In genomic region chr2:69933254-69933828, GRCh38 we compare ENCODE assay signal across 12 cellular contexts. TPM values are rescaled to one million over a fixed set of nuclear protein-coding genes. Genes with fewer than 3 reads are reported as not detected.
A peak's percentile ranks its signal among the peaks of the same experiment; 100 is the strongest.
DNase-seq lines count a peak whose midpoint lies in the region; ATAC-seq, FAIRE-seq and TF ChIP-seq lines count a peak whose summit lies in the region.
"Had no signal": no experiment of that assay in that cellular context is flagged by ENCODE, and none has a peak within 500 bp of the region (broad histone marks: within the 10 kb centered on the region; RNA-seq: fewer than 3 reads in every experiment).

No MANE protein-coding gene starts in this region.

- CTCF ChIA-PET in K562 (lab: Yijun Ruan, JAX; ENCODE audit: low intra/inter-chr PET ratio) = interaction anchor here (0.6 kb wide), 1 partner anchor 15 kb away, joined by 5 read pairs; no protein-coding TSS in a partner anchor

- intact Hi-C loops in CD14-positive monocyte (cut with micrococcal nuclease) (loop anchor here in 1 of 2 donors (2.0 kb wide), 1 partner anchor 17 kb away; no protein-coding TSS in a partner anchor), K562 (cut with micrococcal nuclease) (loop anchor here (5.0 kb wide), 3 partner anchors 44 to 209 kb away; no protein-coding TSS in a partner anchor)

- POLR2A ChIA-PET in K562 (lab: Yijun Ruan, JAX) = interaction anchor here (0.6 to 8.8 kb wide), 12 partner anchors 13 to 838 kb away, joined by 3 to 107 read pairs (median 3); partner anchors contain the start of genes MXD1 and SNRPG

- no peak for TF ChIP-seq RAD21 in K562 (CRISPR knock-in tag; conservative IDR thresholded peaks at IDR 0.05 in 1 of 2, IDR thresholded peaks at IDR 0.05 in 1 of 2)

- TF ChIP-seq CTCF in CD14-positive monocyte (IDR thresholded peaks at IDR 0.05) = no peak
- TF ChIP-seq CTCF in K562 (IDR thresholded peaks at IDR 0.05 in 2 of 3, conservative IDR thresholded peaks at IDR 0.05 in 1 of 3; ENCODE audit: insufficient read depth in 2 of 3, low read depth in 1 of 3, low read length in 3 of 3) = no peak
- TF ChIP-seq CTCF in lung (IDR thresholded peaks at IDR 0.05; ENCODE audit: control extremely low read depth, extremely low read depth) = no peak

- H3K36me3 ChIP-seq in K562 (ENCODE audit: control insufficient read depth, insufficient read depth, low read length) = peaks cover 74% of the 10 kb centered on the region
- peaks cover 11 to 16% of the 10 kb centered on the region in 2 donors for H3K36me3 ChIP-seq in lung (ENCODE audit: control insufficient read depth in 2 of 2, insufficient read depth in 2 of 2, low read length in 2 of 2)

- H3K79me2 ChIP-seq in K562 (ENCODE audit: control insufficient read depth, insufficient read depth, low read length) = peaks cover 21% of the 10 kb centered on the region; the same call in 2 of the 3 replicates

- H4K20me1 ChIP-seq in K562 (replicated peaks; ENCODE audit: control insufficient read depth, insufficient read depth, low read length) = no peaks in the 10 kb centered on the region

- peak; percentile 29 for FAIRE-seq in K562 (lab: Jason Lieb, UNC)

- peaks cover 6% of the 10 kb centered on the region for H3K9me1 ChIP-seq in K562 (ENCODE audit: control insufficient read depth, insufficient read depth, low read length)

- H3K27ac ChIP-seq in K562 (ENCODE audit: extremely low read depth, low read depth, low read length) = peak overlapping the region; percentile 71
- H3K27ac ChIP-seq in lung (ENCODE audit: low read depth in 1 of 2, low read length in 1 of 2) = no peak overlapping the region
- H3K27ac ChIP-seq: thyroid gland had no signal

- peaks cover 73 to 74% of the 10 kb centered on the region in 2 donors for H3K36me3 Mint-ChIP-seq in CD14-positive monocyte

- H3K9me3 Mint-ChIP-seq in CD14-positive monocyte = peaks cover 0 to 1% (median 0%) of the 10 kb centered on the region in 7 donors

- H3K4me1 Mint-ChIP-seq in CD14-positive monocyte = peaks cover 77% of the 10 kb centered on the region

- H3K4me3 Mint-ChIP-seq in CD14-positive monocyte = peak overlapping the region; percentile 26 to 45

- peak overlapping the region in 1 of 2 experiments; percentile 16; a peak in 3 of 4 replicates for H3K9ac ChIP-seq in K562 (ENCODE audit: insufficient read depth in 1 of 2, low read depth in 2 of 2, low read length in 2 of 2)

- no peak for DNase-seq in CD14-positive monocyte (ENCODE audit: low spot score)
- DNase-seq in KBM-7 = peak; percentile 41
- DNase-seq in K562 (ENCODE audit: extremely low read depth in 1 of 4, low spot score in 3 of 4) = no peak
- no peak for DNase-seq in lung (ENCODE audit: low spot score)
- no peak for DNase-seq in NCI-H82 (lab: John Stamatoyannopoulos, UW)
- DNase-seq in C1 segment of cervical spinal cord (lab: John Stamatoyannopoulos, UW) = no peak
- DNase-seq in stimulated activated CD4-positive, alpha-beta T cell treated with anti-CD3 and anti-CD28 coated beads, Interleukin-1b, Interleukin-23, amount 100 ng/mL, for 48 hours = no peak
- no peak for DNase-seq in activated effector memory CD4-positive, alpha-beta T cell treated with anti-CD3 and anti-CD28 coated beads, Interleukin-2, amount 50 U/mL, for 16 hours
- DNase-seq: DND-41; NCI-H1436; stimulated activated CD4-positive, alpha-beta T cell treated with anti-CD3 and anti-CD28 coated beads, Interleukin-4, amount 100 ng/mL, for 24 hours; thyroid gland had no signal

- in situ Hi-C loops in KBM-7 (cut with MboI; ENCODE audit: low pct_unique_long_range_greater_than_20kb, low sequenced_read_pairs) = no loop called here
- in situ Hi-C loops in K562 (cut with MboI) = no loop called here

- ATAC-seq in K562 = peak; percentile 58
- ATAC-seq in lung (ENCODE audit: insufficient read depth, low FRiP score) = peak; percentile 35

- no peak for TF ChIP-seq EP300 in K562 (IDR thresholded peaks at IDR 0.05; ENCODE audit: low read length)

- TF ChIP-seq POLR2A in K562 (conservative IDR thresholded peaks at IDR 0.05) = no peak

- H3K4me2 ChIP-seq in K562 (ENCODE audit: insufficient read depth, low read length) = peak overlapping the region; percentile 58; the same call in 1 of the 2 replicates

- H3K9me3 ChIP-seq in K562 (replicated peaks; ENCODE audit: control insufficient read depth, insufficient read depth, low read depth, low read length) (no peaks in the 10 kb centered on the region), lung (ENCODE audit: control insufficient read depth in 2 of 2, insufficient read depth in 1 of 2, low read length in 1 of 2) (no peaks in the 10 kb centered on the region)
- H3K9me3 ChIP-seq: thyroid gland had no signal

- no peak overlapping the region for H3K4me3 ChIP-seq in K562
- H3K4me3 ChIP-seq in lung = no peak overlapping the region
- H3K4me3 ChIP-seq: thyroid gland had no signal

- H3K4me1 ChIP-seq in K562 (replicated peaks in 1 of 2; ENCODE audit: control insufficient read depth in 2 of 2, insufficient read depth in 2 of 2, low read length in 2 of 2) = peaks cover 4 to 26% of the 10 kb centered on the region in 2 experiments; a peak in 3 of 5 replicates
- H3K4me1 ChIP-seq in lung (ENCODE audit: control insufficient read depth in 2 of 2, insufficient read depth in 2 of 2, low read length in 2 of 2) = peaks cover 1 to 10% of the 10 kb centered on the region in 2 donors

- no peak overlapping the region for H2AFZ ChIP-seq in K562 (ENCODE audit: low read depth, low read length)

- no peaks in the 10 kb centered on the region for H3K27me3 Mint-ChIP-seq in CD14-positive monocyte (ENCODE audit: low read depth in 3 of 3)

- no peaks in the 10 kb centered on the region for H3K27me3 ChIP-seq in K562 (ENCODE audit: control insufficient read depth in 2 of 2, insufficient read depth in 2 of 2, low read length in 2 of 2)
- H3K27me3 ChIP-seq in lung (ENCODE audit: control insufficient read depth, insufficient read depth) = no peaks in the 10 kb centered on the region
- H3K27me3 ChIP-seq: thyroid gland had no signal

- H3K27ac Mint-ChIP-seq in CD14-positive monocyte = peak overlapping the region; percentile 77 to 94 (median 91)

- no TSS peak for BruUV-seq in K562 (replicated peaks; lab: Mats Ljungman, UMichigan)

RNA-seq across cellular contexts. Expression of gene MXD1, which starts 18.4 kb away (rescaled TPM):
- polyA plus RNA-seq in CD14-positive monocyte = 100 to 1,000 TPM in 1 of 2 donors, 10 to 100 TPM in 1; 83.1 to 112 TPM
- 26.7 and 49.0 TPM in 2 replicates for total RNA-seq in K562 (2011; cell fraction: chromatin; rRNA removed; ENCODE audit: low replicate concordance)
- total RNA-seq in K562 (2011; cell fraction: nucleolus; rRNA removed) = 16.5 and 18.2 TPM in 2 replicates
- 38.7 and 66.3 TPM in 2 replicates for total RNA-seq in K562 (2011; cell fraction: nucleoplasm; rRNA removed)
- 7.6 and 7.9 TPM in 2 replicates for total RNA-seq in K562 (2014; rRNA removed)
- 8.3 and 9.1 TPM in 2 replicates for total RNA-seq in K562 (2014; rRNA removed; fragmentation: Illumina TruSeq; extraction: Trizol)
- total RNA-seq in K562 (2015; rRNA removed; fragmentation: Illumina TruSeq; extraction: Trizol) = 6.7 and 7.1 TPM in 2 replicates
- 13.4 and 19.8 TPM in 2 replicates for total RNA-seq in K562 (2021)
- 26.7 and 35.9 TPM in 2 replicates for polyA plus RNA-seq in K562 (2011; rRNA removed)
- 10.5 and 14.7 TPM in 2 replicates for polyA plus RNA-seq in K562 (2011; cell fraction: cytosol; rRNA removed)
- polyA plus RNA-seq in K562 (2011; cell fraction: nucleus; rRNA removed) = 49.2 and 59.8 TPM in 2 replicates
- 8.5 and 11.4 TPM in 2 replicates for polyA plus RNA-seq in K562 (2012)
- polyA plus RNA-seq in K562 (2014; fragmentation: Illumina TruSeq; extraction: Trizol) = 11.5 and 13.0 TPM in 2 replicates
- 10 to 100 TPM in 1 of 2 experiments, 1 to 10 TPM in 1; 9.0 to 11.0 TPM for polyA plus RNA-seq in K562 (2014; fragmentation: Nextera tagmentation; extraction: Ambion mirVana)
- polyA plus RNA-seq in K562 (2014; rRNA removed) = 13.2 and 15.6 TPM in 2 replicates
- 18.7 and 32.2 TPM in 2 replicates for polyA minus RNA-seq in K562 (2011; rRNA and poly(A)+ RNA removed)
- 7.8 and 13.7 TPM in 2 replicates for polyA minus RNA-seq in K562 (2011; cell fraction: cytosol; rRNA and poly(A)+ RNA removed)
- 24.8 and 26.5 TPM in 2 replicates for polyA minus RNA-seq in K562 (2011; cell fraction: nucleus; rRNA and poly(A)+ RNA removed)
- 10 to 100 TPM; 30.0 to 46.5 TPM for total RNA-seq in lung
- polyA plus RNA-seq in lung = 10 to 100 TPM in 1 of 2 donors, 1 to 10 TPM in 1; 4.0 to 63.7 TPM

RNA-seq across cellular contexts. Expression of gene ASPRV1, which starts 28.1 kb away (rescaled TPM):
- polyA plus RNA-seq in CD14-positive monocyte = under 1 TPM; 0.25 to 0.27 TPM
- total RNA-seq in K562 (2011; cell fraction: chromatin; rRNA removed; ENCODE audit: low replicate concordance) = 1.2 and 2.8 TPM in 2 replicates
- 1.6 and 2.0 TPM in 2 replicates for total RNA-seq in K562 (2011; cell fraction: nucleolus; rRNA removed)
- 1.2 and 1.5 TPM in 2 replicates for total RNA-seq in K562 (2011; cell fraction: nucleoplasm; rRNA removed)
- total RNA-seq in K562 (2014; rRNA removed) = 0.36 and 0.57 TPM in 2 replicates
- 0.33 and 0.45 TPM in 2 replicates for total RNA-seq in K562 (2014; rRNA removed; fragmentation: Illumina TruSeq; extraction: Trizol)
- 0.58 and 0.64 TPM in 2 replicates for total RNA-seq in K562 (2015; rRNA removed; fragmentation: Illumina TruSeq; extraction: Trizol)
- 0.58 and 0.60 TPM in 2 replicates for total RNA-seq in K562 (2021)
- 0.55 and 0.72 TPM in 2 replicates for polyA plus RNA-seq in K562 (2011; rRNA removed)
- 0.43 and 0.48 TPM in 2 replicates for polyA plus RNA-seq in K562 (2011; cell fraction: cytosol; rRNA removed)
- polyA plus RNA-seq in K562 (2011; cell fraction: nucleus; rRNA removed) = 0.63 TPM in 2 replicates
- polyA plus RNA-seq in K562 (2012) = 0.62 and 0.97 TPM in 2 replicates
- polyA plus RNA-seq in K562 (2014; fragmentation: Illumina TruSeq; extraction: Trizol) = 0.45 and 0.60 TPM in 2 replicates
- polyA plus RNA-seq in K562 (2014; fragmentation: Nextera tagmentation; extraction: Ambion mirVana) = under 1 TPM in 1 of 2 experiments, not detected in 1; 0.17 TPM
- polyA plus RNA-seq in K562 (2014; rRNA removed) = 0.49 and 0.71 TPM in 2 replicates
- polyA minus RNA-seq in K562 (2011; rRNA and poly(A)+ RNA removed) = 0.42 and 0.81 TPM in 2 replicates
- polyA minus RNA-seq in K562 (2011; cell fraction: cytosol; rRNA and poly(A)+ RNA removed) = not detected in 2 replicates
- 0.22 and 0.27 TPM in 2 replicates for polyA minus RNA-seq in K562 (2011; cell fraction: nucleus; rRNA and poly(A)+ RNA removed)
- 1 to 10 TPM; 1.4 to 2.9 TPM for total RNA-seq in lung
- 1 to 10 TPM in 1 of 2 donors, under 1 TPM in 1; 0.94 to 1.1 TPM for polyA plus RNA-seq in lung

RNA-seq across cellular contexts. Expression of gene SNRNP27, which starts 39.6 kb away (rescaled TPM):
- 10 to 100 TPM; 47.4 to 54.8 TPM for polyA plus RNA-seq in CD14-positive monocyte
- 13.8 and 44.5 TPM in 2 replicates for total RNA-seq in K562 (2011; cell fraction: chromatin; rRNA removed; ENCODE audit: low replicate concordance)
- 11.0 and 12.1 TPM in 2 replicates for total RNA-seq in K562 (2011; cell fraction: nucleolus; rRNA removed)
- total RNA-seq in K562 (2011; cell fraction: nucleoplasm; rRNA removed) = 18.8 and 21.3 TPM in 2 replicates
- total RNA-seq in K562 (2014; rRNA removed) = 56.9 and 74.2 TPM in 2 replicates
- 58.7 and 59.8 TPM in 2 replicates for total RNA-seq in K562 (2014; rRNA removed; fragmentation: Illumina TruSeq; extraction: Trizol)
- total RNA-seq in K562 (2015; rRNA removed; fragmentation: Illumina TruSeq; extraction: Trizol) = 65.4 and 70.8 TPM in 2 replicates
- 61.0 and 61.5 TPM in 2 replicates for total RNA-seq in K562 (2021)
- 38.3 and 65.7 TPM in 2 replicates for polyA plus RNA-seq in K562 (2011; rRNA removed)
- 15.3 and 17.6 TPM in 2 replicates for polyA plus RNA-seq in K562 (2011; cell fraction: cytosol; rRNA removed)
- 12.4 and 13.8 TPM in 2 replicates for polyA plus RNA-seq in K562 (2011; cell fraction: nucleus; rRNA removed)
- polyA plus RNA-seq in K562 (2012) = 36.3 and 42.8 TPM in 2 replicates
- polyA plus RNA-seq in K562 (2014; fragmentation: Illumina TruSeq; extraction: Trizol) = 88.9 and 93.4 TPM in 2 replicates
- polyA plus RNA-seq in K562 (2014; fragmentation: Nextera tagmentation; extraction: Ambion mirVana) = 10 to 100 TPM; 29.2 to 33.7 TPM
- 72.7 and 102 TPM in 2 replicates for polyA plus RNA-seq in K562 (2014; rRNA removed)
- polyA minus RNA-seq in K562 (2011; rRNA and poly(A)+ RNA removed) = 16.0 and 24.7 TPM in 2 replicates
- 13.7 and 15.2 TPM in 2 replicates for polyA minus RNA-seq in K562 (2011; cell fraction: cytosol; rRNA and poly(A)+ RNA removed)
- 9.3 and 13.1 TPM in 2 replicates for polyA minus RNA-seq in K562 (2011; cell fraction: nucleus; rRNA and poly(A)+ RNA removed)
- total RNA-seq in lung = 10 to 100 TPM; 33.2 to 51.3 TPM
- polyA plus RNA-seq in lung = 10 to 100 TPM; 32.0 to 38.9 TPM
